In the genomic region with DNA sequence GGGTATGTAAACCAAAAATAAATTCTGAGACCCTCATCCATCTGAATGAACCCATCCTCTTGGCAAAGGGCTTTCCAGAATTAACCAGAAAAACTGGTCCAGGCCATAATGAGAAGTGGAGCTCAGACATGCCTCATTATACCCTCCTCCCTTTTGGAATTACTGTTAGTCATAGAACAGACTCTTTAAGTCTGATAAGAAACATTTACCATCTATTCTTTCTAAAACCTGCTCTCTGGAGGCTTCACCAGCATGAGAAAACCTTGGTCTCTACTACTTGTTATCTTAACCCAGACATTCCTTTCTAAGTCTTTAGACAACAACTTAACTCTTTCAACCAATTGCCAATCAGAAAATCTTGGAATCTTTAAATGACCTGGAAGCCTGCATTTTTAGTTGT, we compare ENCODE assay signal across 31 cellular contexts.
"Had no signal": no experiment of that assay in that cellular context is flagged by ENCODE, and none has a peak within 500 bp of the region (broad histone marks: within the 10 kb centered on the region; RNA-seq: fewer than 3 reads in every experiment).

No MANE protein-coding gene starts in this region.

- H3K9me3 ChIP-seq: adrenal gland, ascending aorta, colonic mucosa, gastrocnemius medialis had no signal

- H3K4me3 ChIP-seq: adrenal gland, ascending aorta, colonic mucosa, gastrocnemius medialis, heart left ventricle had no signal

- H3K36me3 ChIP-seq: adrenal gland, ascending aorta, brain microvascular endothelial cell, colonic mucosa, gastrocnemius medialis, heart left ventricle had no signal

- H3K4me1 Mint-ChIP-seq: activated CD4-positive, alpha-beta T cell treated with anti-CD3 and anti-CD28 coated beads for 36 hours; activated CD4-positive, alpha-beta T cell treated with anti-CD3 and anti-CD28 coated beads, Interleukin-2, amount 10 ng/mL, durations not matched to agents 24 days and 14 days; activated CD8-positive, alpha-beta memory T cell treated with anti-CD3 and anti-CD28 coated beads, Interleukin-2, amount 10 ng/mL, durations not matched to agents 7 days and 5 days; activated naive CD4-positive, alpha-beta T cell treated with anti-CD3 and anti-CD28 coated beads, Interleukin-2, amount 50 U/mL, for 24 hours; activated naive CD8-positive, alpha-beta T cell treated with anti-CD3 and anti-CD28 coated beads for 36 hours; activated naive CD8-positive, alpha-beta T cell treated with anti-CD3 and anti-CD28 coated beads, Interleukin-2, amount 50 U/mL, for 24 hours had no signal

- H3K4me1 ChIP-seq: adrenal gland, ascending aorta, colonic mucosa, foreskin keratinocyte, gastrocnemius medialis had no signal

- H3K27ac Mint-ChIP-seq: activated CD4-positive, alpha-beta memory T cell treated with anti-CD3 and anti-CD28 coated beads for 36 hours; activated CD4-positive, alpha-beta T cell treated with anti-CD3 and anti-CD28 coated beads for 36 hours; activated CD4-positive, alpha-beta T cell treated with anti-CD3 and anti-CD28 coated beads, Interleukin-2, amount 10 ng/mL, durations not matched to agents 24 days and 14 days; activated CD8-positive, alpha-beta memory T cell treated with anti-CD3 and anti-CD28 coated beads, Interleukin-2, amount 10 ng/mL, durations not matched to agents 7 days and 5 days; activated CD8-positive, alpha-beta T cell treated with anti-CD3 and anti-CD28 coated beads, Interleukin-2, amount 10 ng/mL, durations not matched to agents 7 days and 5 days; activated naive CD4-positive, alpha-beta T cell treated with anti-CD3 and anti-CD28 coated beads for 36 hours; activated naive CD4-positive, alpha-beta T cell treated with anti-CD3 and anti-CD28 coated beads, Interleukin-2, amount 50 U/mL, for 24 hours; activated naive CD8-positive, alpha-beta T cell treated with anti-CD3 and anti-CD28 coated beads for 36 hours; activated naive CD8-positive, alpha-beta T cell treated with anti-CD3 and anti-CD28 coated beads, Interleukin-2, amount 50 U/mL, for 24 hours; activated T-helper 1 cell treated with anti-CD3 and anti-CD28 coated beads, Interleukin-12 subunit alpha, Interleukin-12 subunit beta, Interleukin-2, Interleukin-4 antibody, amounts not matched to agents 30 ng/mL and 10 ng/mL and 1 ng/mL, durations not matched to agents 14 hours and 24 hours and 36 hours; activated T-helper 2 cell treated with anti-CD3 and anti-CD28 coated beads, Interferon-gamma antibody, Interleukin-2, Interleukin-4, amounts not matched to agents 10 μg/mL and 5 μg/mL and 100 μg/mL, durations not matched to agents 14 hours and 24 hours and 36 hours had no signal

- DNase-seq: activated CD4-positive, alpha-beta memory T cell treated with anti-CD3 and anti-CD28 coated beads for 36 hours; activated CD4-positive, alpha-beta T cell treated with anti-CD3 and anti-CD28 coated beads for 36 hours; activated CD4-positive, alpha-beta T cell treated with anti-CD3 and anti-CD28 coated beads, Interleukin-2, amount 10 ng/mL, durations not matched to agents 24 days and 14 days; activated CD4-positive, CD25-positive, alpha-beta regulatory T cell; activated CD4-positive, CD25-positive, alpha-beta regulatory T cell treated with anti-CD3 and anti-CD28 coated beads, Interleukin-2, amount 50 U/mL, for 72 hours; activated CD8-positive, alpha-beta memory T cell treated with anti-CD3 and anti-CD28 coated beads, Interleukin-2, amount 10 ng/mL, durations not matched to agents 7 days and 5 days; activated CD8-positive, alpha-beta memory T cell treated with anti-CD3 and anti-CD28 coated beads, Interleukin-2, amount 50 U/mL, for 4 hours; activated CD8-positive, alpha-beta T cell treated with anti-CD3 and anti-CD28 coated beads, Interleukin-2, amount 10 ng/mL, durations not matched to agents 7 days and 5 days; activated effector memory CD4-positive, alpha-beta T cell treated with anti-CD3 and anti-CD28 coated beads, Interleukin-2, amount 50 U/mL, for 16 hours; activated naive CD4-positive, alpha-beta T cell treated with anti-CD3 and anti-CD28 coated beads for 36 hours; activated naive CD8-positive, alpha-beta T cell treated with anti-CD3 and anti-CD28 coated beads for 36 hours; activated naive CD8-positive, alpha-beta T cell treated with anti-CD3 and anti-CD28 coated beads, Interleukin-2, amount 50 U/mL, for 24 hours; activated T-cell treated with anti-CD3 and anti-CD28 coated beads, Interleukin-2, amount 50 U/mL, for 1 hour; activated T-cell treated with anti-CD3 and anti-CD28 coated beads, Interleukin-2, amount 50 U/mL, for 48 hours; adrenal gland; brain microvascular endothelial cell; caudate nucleus; colonic mucosa; effector CD8-positive, alpha-beta T cell; foreskin keratinocyte; gastrocnemius medialis; glutamatergic neuron; heart left ventricle; hypothalamus; T-helper 2 cell had no signal

- H3K27ac ChIP-seq: adrenal gland, ascending aorta, brain microvascular endothelial cell, colonic mucosa, foreskin keratinocyte, gastrocnemius medialis, heart left ventricle had no signal

- H3K4me3 Mint-ChIP-seq: activated CD4-positive, alpha-beta memory T cell treated with anti-CD3 and anti-CD28 coated beads for 36 hours; activated CD4-positive, alpha-beta T cell treated with anti-CD3 and anti-CD28 coated beads for 36 hours; activated CD4-positive, alpha-beta T cell treated with anti-CD3 and anti-CD28 coated beads, Interleukin-2, amount 10 ng/mL, durations not matched to agents 24 days and 14 days; activated CD8-positive, alpha-beta memory T cell treated with anti-CD3 and anti-CD28 coated beads, Interleukin-2, amount 10 ng/mL, durations not matched to agents 7 days and 5 days; activated CD8-positive, alpha-beta T cell treated with anti-CD3 and anti-CD28 coated beads, Interleukin-2, amount 10 ng/mL, durations not matched to agents 7 days and 5 days; activated naive CD4-positive, alpha-beta T cell treated with anti-CD3 and anti-CD28 coated beads for 36 hours; activated naive CD4-positive, alpha-beta T cell treated with anti-CD3 and anti-CD28 coated beads, Interleukin-2, amount 50 U/mL, for 24 hours; activated naive CD8-positive, alpha-beta T cell treated with anti-CD3 and anti-CD28 coated beads for 36 hours; activated naive CD8-positive, alpha-beta T cell treated with anti-CD3 and anti-CD28 coated beads, Interleukin-2, amount 50 U/mL, for 24 hours; activated T-helper 1 cell treated with anti-CD3 and anti-CD28 coated beads, Interleukin-12 subunit alpha, Interleukin-12 subunit beta, Interleukin-2, Interleukin-4 antibody, amounts not matched to agents 30 ng/mL and 10 ng/mL and 1 ng/mL, durations not matched to agents 14 hours and 24 hours and 36 hours had no signal

- H3K27me3 ChIP-seq: adrenal gland, ascending aorta, brain microvascular endothelial cell, colonic mucosa, gastrocnemius medialis, heart left ventricle had no signal

- H3K9me3 Mint-ChIP-seq: activated CD4-positive, alpha-beta memory T cell treated with anti-CD3 and anti-CD28 coated beads for 36 hours; activated naive CD4-positive, alpha-beta T cell treated with anti-CD3 and anti-CD28 coated beads for 36 hours; activated naive CD4-positive, alpha-beta T cell treated with anti-CD3 and anti-CD28 coated beads, Interleukin-2, amount 50 U/mL, for 24 hours; activated naive CD8-positive, alpha-beta T cell treated with anti-CD3 and anti-CD28 coated beads for 36 hours; activated naive CD8-positive, alpha-beta T cell treated with anti-CD3 and anti-CD28 coated beads, Interleukin-2, amount 50 U/mL, for 24 hours; activated T-helper 1 cell treated with anti-CD3 and anti-CD28 coated beads, Interleukin-12 subunit alpha, Interleukin-12 subunit beta, Interleukin-2, Interleukin-4 antibody, amounts not matched to agents 30 ng/mL and 10 ng/mL and 1 ng/mL, durations not matched to agents 14 hours and 24 hours and 36 hours; activated T-helper 2 cell treated with anti-CD3 and anti-CD28 coated beads, Interferon-gamma antibody, Interleukin-2, Interleukin-4, amounts not matched to agents 10 μg/mL and 5 μg/mL and 100 μg/mL, durations not matched to agents 14 hours and 24 hours and 36 hours had no signal

- H3K27me3 Mint-ChIP-seq: activated CD4-positive, alpha-beta memory T cell treated with anti-CD3 and anti-CD28 coated beads for 36 hours; activated CD4-positive, alpha-beta T cell treated with anti-CD3 and anti-CD28 coated beads for 36 hours; activated naive CD4-positive, alpha-beta T cell treated with anti-CD3 and anti-CD28 coated beads, Interleukin-2, amount 50 U/mL, for 24 hours; activated naive CD8-positive, alpha-beta T cell treated with anti-CD3 and anti-CD28 coated beads for 36 hours; activated naive CD8-positive, alpha-beta T cell treated with anti-CD3 and anti-CD28 coated beads, Interleukin-2, amount 50 U/mL, for 24 hours had no signal

- FAIRE-seq: endometrium, endothelial cell of umbilical vein had no signal

- H3K36me3 Mint-ChIP-seq: activated CD4-positive, alpha-beta memory T cell treated with anti-CD3 and anti-CD28 coated beads for 36 hours; activated CD8-positive, alpha-beta memory T cell treated with anti-CD3 and anti-CD28 coated beads, Interleukin-2, amount 10 ng/mL, durations not matched to agents 7 days and 5 days; activated naive CD4-positive, alpha-beta T cell treated with anti-CD3 and anti-CD28 coated beads, Interleukin-2, amount 50 U/mL, for 24 hours; activated naive CD8-positive, alpha-beta T cell treated with anti-CD3 and anti-CD28 coated beads for 36 hours had no signal
